In the genomic region with DNA sequence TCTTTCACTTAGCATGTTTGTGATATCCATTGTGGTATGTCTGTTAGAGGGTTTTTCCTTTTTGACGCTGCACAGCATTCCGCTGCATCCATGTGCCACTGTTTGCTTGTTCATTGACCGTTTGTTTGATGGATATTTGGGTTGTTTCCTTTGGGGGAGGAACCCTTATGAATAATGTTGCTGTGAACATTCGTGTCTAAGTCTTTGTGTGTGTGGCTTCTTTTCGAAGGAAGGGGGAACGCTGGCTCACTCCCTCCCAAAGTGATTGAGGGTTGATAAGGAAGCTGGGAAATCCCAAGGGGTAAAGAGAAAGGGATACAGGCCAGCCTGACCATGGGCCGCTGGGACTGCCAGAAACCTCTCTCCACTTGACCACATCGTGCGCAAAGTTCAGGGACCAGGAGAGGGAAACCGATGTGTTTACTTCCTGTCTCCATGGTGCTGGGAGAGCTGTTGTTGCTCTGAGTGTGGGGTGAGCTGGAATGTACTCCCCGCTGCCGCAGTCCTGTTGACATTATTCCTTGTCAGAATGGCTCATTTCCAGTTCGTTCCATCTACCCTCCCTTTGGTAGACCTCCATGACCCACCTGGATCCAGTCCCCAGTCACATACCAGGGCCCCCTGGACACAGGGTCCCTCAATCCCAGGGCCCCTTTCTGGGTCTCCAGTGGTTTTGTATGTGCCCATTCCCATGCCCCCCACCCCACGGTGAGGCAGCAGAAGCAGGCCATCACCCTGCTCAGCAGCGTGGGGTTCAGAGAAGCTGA, we compare ENCODE assay signal across 1 cellular context.
TF ChIP-seq lines count a peak whose summit lies in the region.

No MANE protein-coding gene starts in this region.

TF ChIP-seq in HepG2, 621 proteins besides CTCF, POLR2A, EP300 and RAD21 (continued from another document and continues in another):
- peak; percentile 93 for TF ChIP-seq PRDM10 (CRISPR knock-in tag; IDR thresholded peaks at IDR 0.05; ENCODE audit: low read depth)
- TF ChIP-seq ZNF263 (CRISPR knock-in tag; IDR thresholded peaks at IDR 0.05): peak; percentile 72
- TF ChIP-seq, protein P1, sequence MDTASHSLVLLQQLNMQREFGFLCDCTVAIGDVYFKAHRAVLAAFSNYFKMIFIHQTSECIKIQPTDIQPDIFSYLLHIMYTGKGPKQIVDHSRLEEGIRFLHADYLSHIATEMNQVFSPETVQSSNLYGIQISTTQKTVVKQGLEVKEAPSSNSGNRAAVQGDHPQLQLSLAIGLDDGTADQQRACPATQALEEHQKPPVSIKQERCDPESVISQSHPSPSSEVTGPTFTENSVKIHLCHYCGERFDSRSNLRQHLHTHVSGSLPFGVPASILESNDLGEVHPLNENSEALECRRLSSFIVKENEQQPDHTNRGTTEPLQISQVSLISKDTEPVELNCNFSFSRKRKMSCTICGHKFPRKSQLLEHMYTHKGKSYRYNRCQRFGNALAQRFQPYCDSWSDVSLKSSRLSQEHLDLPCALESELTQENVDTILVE (CRISPR knock-in tag; IDR thresholded peaks at IDR 0.05): peak; percentile 88
- TF ChIP-seq KDM6A (CRISPR knock-in tag; IDR thresholded peaks at IDR 0.05; ENCODE audit: low read depth): peak; percentile 93
- peak; percentile 90 for TF ChIP-seq ZFX (CRISPR knock-in tag; IDR thresholded peaks at IDR 0.05; ENCODE audit: low read depth)
- TF ChIP-seq RFX1 (IDR thresholded peaks at IDR 0.05): peak; percentile 93
- TF ChIP-seq HCFC1 (IDR thresholded peaks at IDR 0.05; ENCODE audit: low read depth, low read length): no peak
- TF ChIP-seq ZKSCAN8 (CRISPR knock-in tag; IDR thresholded peaks at IDR 0.05; ENCODE audit: borderline replicate concordance): peak; percentile 96; the same call in 1 of the 2 replicates
- TF ChIP-seq MXD4 (CRISPR knock-in tag; IDR thresholded peaks at IDR 0.05): peak; percentile 85
- no peak for TF ChIP-seq ZNF841 (CRISPR knock-in tag; IDR thresholded peaks at IDR 0.05; ENCODE audit: borderline replicate concordance)
- peak; percentile 99 for TF ChIP-seq FOXK1 (CRISPR knock-in tag; IDR thresholded peaks at IDR 0.05; ENCODE audit: borderline replicate concordance, low read depth)
- TF ChIP-seq ZNF513 (CRISPR knock-in tag; conservative IDR thresholded peaks at IDR 0.05): no peak
- TF ChIP-seq ZNF746 (CRISPR knock-in tag; IDR thresholded peaks at IDR 0.05): peak; percentile 91; the same call in 1 of the 2 replicates
- peak; percentile 78; the same call in 1 of the 2 replicates for TF ChIP-seq ZNF350 (CRISPR knock-in tag; IDR thresholded peaks at IDR 0.05; ENCODE audit: borderline replicate concordance, low read depth)
- TF ChIP-seq RXRA (CRISPR knock-in tag; IDR thresholded peaks at IDR 0.05): peak; percentile 94
- peak; percentile 86 for TF ChIP-seq MIXL1 (CRISPR knock-in tag; IDR thresholded peaks at IDR 0.05)
- no peak for TF ChIP-seq SETDB1 (CRISPR knock-in tag; IDR thresholded peaks at IDR 0.05; ENCODE audit: borderline replicate concordance)
- peak; percentile 78; the same call in 1 of the 2 replicates for TF ChIP-seq ZBTB20 (CRISPR knock-in tag; IDR thresholded peaks at IDR 0.05; ENCODE audit: borderline replicate concordance, low read depth)
- TF ChIP-seq NFIC (IDR thresholded peaks at IDR 0.05; ENCODE audit: low read length): peak; percentile 78; the same call in 1 of the 2 replicates
- TF ChIP-seq DR1 (CRISPR knock-in tag; IDR thresholded peaks at IDR 0.05): no peak; the same call in 1 of the 2 replicates
- peak; percentile 87 for TF ChIP-seq ARNT2 (CRISPR knock-in tag; IDR thresholded peaks at IDR 0.05; ENCODE audit: low read depth)
- peak; percentile 12; the same call in 1 of the 2 replicates for TF ChIP-seq SMC3 (IDR thresholded peaks at IDR 0.05; ENCODE audit: low read length)
- TF ChIP-seq RBAK (CRISPR knock-in tag; IDR thresholded peaks at IDR 0.05): no peak; the same call in 1 of the 2 replicates
- peak; percentile 74; the same call in 1 of the 2 replicates for TF ChIP-seq ZNF564 (CRISPR knock-in tag; IDR thresholded peaks at IDR 0.05)
- no peak for TF ChIP-seq ZNF326 (CRISPR knock-in tag; IDR thresholded peaks at IDR 0.05; ENCODE audit: borderline replicate concordance)
- peak; percentile 87; the same call in 1 of the 2 replicates for TF ChIP-seq MIER2 (CRISPR knock-in tag; IDR thresholded peaks at IDR 0.05)
- peak; percentile 61 for TF ChIP-seq CREB1 (IDR thresholded peaks at IDR 0.05)
- TF ChIP-seq CREB1 (CRISPR knock-in tag; IDR thresholded peaks at IDR 0.05): no peak
- TF ChIP-seq ELF1 (CRISPR knock-in tag; IDR thresholded peaks at IDR 0.05): peak; percentile 72; the same call in 1 of the 2 replicates
- TF ChIP-seq ZNF576 (CRISPR knock-in tag; IDR thresholded peaks at IDR 0.05): no peak
- TF ChIP-seq MLLT10 (CRISPR knock-in tag; IDR thresholded peaks at IDR 0.05): no peak
- TF ChIP-seq ELF4 (CRISPR knock-in tag; IDR thresholded peaks at IDR 0.05; ENCODE audit: borderline replicate concordance): peak; percentile 87
- TF ChIP-seq, protein P2, sequence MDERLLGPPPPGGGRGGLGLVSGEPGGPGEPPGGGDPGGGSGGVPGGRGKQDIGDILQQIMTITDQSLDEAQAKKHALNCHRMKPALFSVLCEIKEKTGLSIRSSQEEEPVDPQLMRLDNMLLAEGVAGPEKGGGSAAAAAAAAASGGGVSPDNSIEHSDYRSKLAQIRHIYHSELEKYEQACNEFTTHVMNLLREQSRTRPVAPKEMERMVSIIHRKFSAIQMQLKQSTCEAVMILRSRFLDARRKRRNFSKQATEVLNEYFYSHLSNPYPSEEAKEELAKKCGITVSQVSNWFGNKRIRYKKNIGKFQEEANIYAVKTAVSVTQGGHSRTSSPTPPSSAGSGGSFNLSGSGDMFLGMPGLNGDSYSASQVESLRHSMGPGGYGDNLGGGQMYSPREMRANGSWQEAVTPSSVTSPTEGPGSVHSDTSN (CRISPR knock-in tag; IDR thresholded peaks at IDR 0.05): no peak; the same call in 1 of the 2 replicates
- no peak for TF ChIP-seq ZBTB46 (CRISPR knock-in tag; IDR thresholded peaks at IDR 0.05; ENCODE audit: borderline replicate concordance)
- TF ChIP-seq ZNF776 (CRISPR knock-in tag; IDR thresholded peaks at IDR 0.05): peak; percentile 66; the same call in 1 of the 2 replicates
- peak; percentile 88 for TF ChIP-seq KAT7 (CRISPR knock-in tag; IDR thresholded peaks at IDR 0.05; ENCODE audit: borderline replicate concordance)
- TF ChIP-seq ZNF589 (CRISPR knock-in tag; conservative IDR thresholded peaks at IDR 0.05): peak; percentile 75; the same call in 1 of the 2 replicates
- TF ChIP-seq ZSCAN12 (CRISPR knock-in tag; IDR thresholded peaks at IDR 0.05): 0 out of 2 replicates have a peak, but pooled peaks have one; percentile 20
- TF ChIP-seq, protein P3, sequence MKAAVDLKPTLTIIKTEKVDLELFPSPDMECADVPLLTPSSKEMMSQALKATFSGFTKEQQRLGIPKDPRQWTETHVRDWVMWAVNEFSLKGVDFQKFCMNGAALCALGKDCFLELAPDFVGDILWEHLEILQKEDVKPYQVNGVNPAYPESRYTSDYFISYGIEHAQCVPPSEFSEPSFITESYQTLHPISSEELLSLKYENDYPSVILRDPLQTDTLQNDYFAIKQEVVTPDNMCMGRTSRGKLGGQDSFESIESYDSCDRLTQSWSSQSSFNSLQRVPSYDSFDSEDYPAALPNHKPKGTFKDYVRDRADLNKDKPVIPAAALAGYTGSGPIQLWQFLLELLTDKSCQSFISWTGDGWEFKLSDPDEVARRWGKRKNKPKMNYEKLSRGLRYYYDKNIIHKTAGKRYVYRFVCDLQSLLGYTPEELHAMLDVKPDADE (CRISPR knock-in tag; IDR thresholded peaks at IDR 0.05): no peak
- peak; percentile 97 for TF ChIP-seq ZNF292 (CRISPR knock-in tag; IDR thresholded peaks at IDR 0.05; ENCODE audit: borderline replicate concordance, low read depth)
- no peak for TF ChIP-seq SUZ12 (IDR thresholded peaks at IDR 0.05; ENCODE audit: low read depth, low read length)
- peak; percentile 93 for TF ChIP-seq TARDBP (CRISPR knock-in tag; IDR thresholded peaks at IDR 0.05)
- no peak for TF ChIP-seq CBX2 (IDR thresholded peaks at IDR 0.05; ENCODE audit: low read depth, low read length)
- no peak for TF ChIP-seq CBX2 (CRISPR knock-in tag; IDR thresholded peaks at IDR 0.05; ENCODE audit: low read depth)
- TF ChIP-seq PCBP2 (optimal IDR thresholded peaks at IDR 0.05; ENCODE audit: low read depth, low read length, poor library complexity, severe bottlenecking): no peak
- TF ChIP-seq CAMTA2 (CRISPR knock-in tag; IDR thresholded peaks at IDR 0.05; ENCODE audit: borderline replicate concordance): no peak
- no peak for TF ChIP-seq SNAI1 (CRISPR knock-in tag; IDR thresholded peaks at IDR 0.05; ENCODE audit: borderline replicate concordance)
- TF ChIP-seq, protein P4, sequence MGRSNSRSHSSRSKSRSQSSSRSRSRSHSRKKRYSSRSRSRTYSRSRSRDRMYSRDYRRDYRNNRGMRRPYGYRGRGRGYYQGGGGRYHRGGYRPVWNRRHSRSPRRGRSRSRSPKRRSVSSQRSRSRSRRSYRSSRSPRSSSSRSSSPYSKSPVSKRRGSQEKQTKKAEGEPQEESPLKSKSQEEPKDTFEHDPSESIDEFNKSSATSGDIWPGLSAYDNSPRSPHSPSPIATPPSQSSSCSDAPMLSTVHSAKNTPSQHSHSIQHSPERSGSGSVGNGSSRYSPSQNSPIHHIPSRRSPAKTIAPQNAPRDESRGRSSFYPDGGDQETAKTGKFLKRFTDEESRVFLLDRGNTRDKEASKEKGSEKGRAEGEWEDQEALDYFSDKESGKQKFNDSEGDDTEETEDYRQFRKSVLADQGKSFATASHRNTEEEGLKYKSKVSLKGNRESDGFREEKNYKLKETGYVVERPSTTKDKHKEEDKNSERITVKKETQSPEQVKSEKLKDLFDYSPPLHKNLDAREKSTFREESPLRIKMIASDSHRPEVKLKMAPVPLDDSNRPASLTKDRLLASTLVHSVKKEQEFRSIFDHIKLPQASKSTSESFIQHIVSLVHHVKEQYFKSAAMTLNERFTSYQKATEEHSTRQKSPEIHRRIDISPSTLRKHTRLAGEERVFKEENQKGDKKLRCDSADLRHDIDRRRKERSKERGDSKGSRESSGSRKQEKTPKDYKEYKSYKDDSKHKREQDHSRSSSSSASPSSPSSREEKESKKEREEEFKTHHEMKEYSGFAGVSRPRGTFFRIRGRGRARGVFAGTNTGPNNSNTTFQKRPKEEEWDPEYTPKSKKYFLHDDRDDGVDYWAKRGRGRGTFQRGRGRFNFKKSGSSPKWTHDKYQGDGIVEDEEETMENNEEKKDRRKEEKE (IDR thresholded peaks at IDR 0.05): no peak
- peak; percentile 95; the same call in 1 of the 2 replicates for TF ChIP-seq ZSCAN5A (CRISPR knock-in tag; IDR thresholded peaks at IDR 0.05; ENCODE audit: borderline replicate concordance)
- no peak for TF ChIP-seq ZNF562 (CRISPR knock-in tag; IDR thresholded peaks at IDR 0.05; ENCODE audit: borderline replicate concordance)
